In genomic region chr16:50837324-50837723, GRCh38 we compare ENCODE assay signal across 16 cellular contexts.
DNase-seq lines count a peak whose midpoint lies in the region; ATAC-seq and TF ChIP-seq lines count a peak whose summit lies in the region.
"Had no signal": no experiment of that assay in that cellular context is flagged by ENCODE, and none has a peak within 500 bp of the region (broad histone marks: within the 10 kb centered on the region; RNA-seq: fewer than 3 reads in every experiment).

No MANE protein-coding gene starts in this region.

- peaks cover 0 to 23% of the 10 kb centered on the region in 2 donors for H3K27me3 ChIP-seq in tibial artery

- H3K27ac ChIP-seq in caudate nucleus (ENCODE audit: low read depth, low read length) (peak overlapping the region; percentile 99), coronary artery (no peak overlapping the region), tibial artery (no peak overlapping the region)
- H3K27ac ChIP-seq: A549, HL-60 had no signal

- intact Hi-C loops in tibial artery (cut with DNase I; ENCODE audit: low total_unique reads) = no loop called here

- H3K4me3 ChIP-seq in coronary artery = no peak overlapping the region
- H3K4me3 ChIP-seq in tibial artery = no peak overlapping the region
- H3K4me3 ChIP-seq: A549 had no signal

- DNase-seq in caudate nucleus (lab: John Stamatoyannopoulos, UW) (no peak), coronary artery (ENCODE audit: low spot score) (peak; percentile 12), left lobe of liver (ENCODE audit: low spot score) (peak; percentile 27), ureter (ENCODE audit: low spot score) (peak; percentile 15), tibial artery (no peak)
- DNase-seq: COR-L47, DMS153, DMS79 treated with DMSO at 0.1 percent for 48 hours, EL, GDM1 had no signal

- H3K4me1 ChIP-seq in tibial artery = peaks cover 0 to 8% (median 2%) of the 10 kb centered on the region in 4 donors
- H3K4me1 ChIP-seq: A549 had no signal

- no peak for TF ChIP-seq CTCF in coronary artery (IDR thresholded peaks at IDR 0.05)
- no peak for TF ChIP-seq CTCF in tibial artery (IDR thresholded peaks at IDR 0.05)

- H3K9me3 ChIP-seq in tibial artery = no peaks in the 10 kb centered on the region
- H3K9me3 ChIP-seq: A549 had no signal

- no peaks in the 10 kb centered on the region for H3K36me3 ChIP-seq in tibial artery

- ATAC-seq in left lobe of liver (no peak), GM21825 (IDR thresholded peaks at IDR 0.05; ENCODE audit: unreplicated experiment) (no peak), GM21515 (IDR thresholded peaks at IDR 0.05; ENCODE audit: unreplicated experiment) (no peak)
- ATAC-seq: A549; CD8-positive, alpha-beta T cell; HCT116 had no signal

Comparison
In these comparisons a context has a peak if more than half of its experiments do, and no peak if none do; other contexts are left out.
1. DNase-seq: peak in coronary artery (single experiment), left lobe of liver (single experiment) and ureter (single experiment); none in caudate nucleus (0 of 61) and tibial artery (0 of 2).